ENCODE assay signal across 8 cellular contexts in the genomic region with DNA sequence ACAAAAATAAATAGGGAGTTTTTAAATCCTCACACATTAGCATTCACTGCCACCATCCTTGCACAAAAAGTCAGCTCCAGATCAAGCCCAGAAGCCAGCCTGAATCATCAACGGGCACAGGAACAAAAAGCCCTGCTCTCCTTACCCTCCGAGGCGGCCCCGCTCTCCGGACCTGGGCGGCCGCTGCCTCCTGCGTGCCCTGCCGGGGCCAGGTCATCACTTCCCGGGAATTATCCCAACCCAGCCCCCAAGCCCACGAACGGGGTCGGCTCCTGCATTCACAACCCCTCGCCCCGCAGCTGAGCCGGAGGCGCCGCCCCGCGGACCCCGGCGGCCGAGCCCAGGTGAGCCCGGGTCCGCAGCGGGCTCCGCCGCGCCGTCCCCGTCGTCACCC. TPM values are rescaled to one million over a fixed set of nuclear protein-coding genes. Genes with fewer than 3 reads are reported as not detected.
A peak's percentile ranks its signal among the peaks of the same experiment; 100 is the strongest.
DNase-seq lines count a peak whose midpoint lies in the region; ATAC-seq and TF ChIP-seq lines count a peak whose summit lies in the region.

No MANE protein-coding gene starts in this region.

- 0% methylated on average over 32 of the region's 32 CpGs for WGBS in heart right ventricle, 2 donors

- peaks cover 0 to 39% (median 23%) of the 10 kb centered on the region in 9 donors for H3K36me3 ChIP-seq in heart right ventricle
- H3K36me3 ChIP-seq in iPS-20b (ENCODE audit: insufficient read depth, low read depth, low read length) = peaks cover 33% of the 10 kb centered on the region
- H3K36me3 ChIP-seq in subcutaneous abdominal adipose tissue (ENCODE audit: control insufficient read depth in 5 of 5, insufficient read depth in 5 of 5, low read length in 5 of 5) = peaks cover 0 to 42% (median 27%) of the 10 kb centered on the region in 5 donors

- DNase-seq in heart right ventricle (no peak), cardiac septum (ENCODE audit: low spot score) (no peak), UCSD-AML1 (lab: John Stamatoyannopoulos, UW; ENCODE audit: unreplicated experiment) (no peak), amniotic stem cell (lab: John Stamatoyannopoulos, UW) (no peak)
- no peak for DNase-seq in activated naive CD8-positive, alpha-beta T cell treated with anti-CD3 and anti-CD28 coated beads for 36 hours

- no peak for TF ChIP-seq CTCF in heart right ventricle (IDR thresholded peaks at IDR 0.05)

- H3K4me3 ChIP-seq in heart right ventricle (peak overlapping the region; percentile 65 to 99 (median 92)), iPS-20b (ENCODE audit: low read length) (peak overlapping the region; percentile 78), subcutaneous abdominal adipose tissue (ENCODE audit: low read depth in 1 of 5, low read length in 5 of 5) (peak overlapping the region; percentile 86 to 98 (median 93))

- no peaks in the 10 kb centered on the region for H3K27me3 ChIP-seq in heart right ventricle
- no peaks in the 10 kb centered on the region for H3K27me3 ChIP-seq in iPS-20b (ENCODE audit: insufficient read depth, low read length)
- no peaks in the 10 kb centered on the region for H3K27me3 ChIP-seq in subcutaneous abdominal adipose tissue (ENCODE audit: control insufficient read depth in 5 of 5, insufficient read depth in 4 of 5, low read length in 5 of 5)

- H3K9ac ChIP-seq in iPS-20b (ENCODE audit: low read depth, low read length) = peak overlapping the region; percentile 90; the same call in 1 of the 2 replicates
- peak overlapping the region; percentile 75 to 98 (median 93) for H3K9ac ChIP-seq in subcutaneous abdominal adipose tissue (ENCODE audit: low read length in 5 of 5)

- H3K4me3 Mint-ChIP-seq in activated naive CD8-positive, alpha-beta T cell treated with anti-CD3 and anti-CD28 coated beads for 36 hours = peak overlapping the region; percentile 92

- H3K9me3 Mint-ChIP-seq in activated naive CD8-positive, alpha-beta T cell treated with anti-CD3 and anti-CD28 coated beads for 36 hours = no peaks in the 10 kb centered on the region

- peaks cover 56% of the 10 kb centered on the region for H3K4me1 Mint-ChIP-seq in activated naive CD8-positive, alpha-beta T cell treated with anti-CD3 and anti-CD28 coated beads for 36 hours

- intact Hi-C loops in heart right ventricle (cut with DNase I) = loop anchor here in 1 of 10 donors (2.0 kb wide), 1 partner anchor 21 kb away; a partner anchor contains a TSS
- intact Hi-C loops in cardiac septum (cut with DNase I) = no loop called here

- no peaks in the 10 kb centered on the region for H3K27me3 Mint-ChIP-seq in activated naive CD8-positive, alpha-beta T cell treated with anti-CD3 and anti-CD28 coated beads for 36 hours

- H3K27ac Mint-ChIP-seq in activated naive CD8-positive, alpha-beta T cell treated with anti-CD3 and anti-CD28 coated beads for 36 hours = peak overlapping the region; percentile 80

- peaks cover 39% of the 10 kb centered on the region for H3K36me3 Mint-ChIP-seq in activated naive CD8-positive, alpha-beta T cell treated with anti-CD3 and anti-CD28 coated beads for 36 hours

- H3K4me1 ChIP-seq in heart right ventricle = peaks cover 15 to 55% (median 42%) of the 10 kb centered on the region in 9 donors
- H3K4me1 ChIP-seq in iPS-20b (ENCODE audit: insufficient read depth, low read length) = peaks cover 10% of the 10 kb centered on the region
- H3K4me1 ChIP-seq in subcutaneous abdominal adipose tissue (ENCODE audit: control insufficient read depth in 5 of 5, insufficient read depth in 5 of 5, low read length in 5 of 5) = peaks cover 29 to 54% (median 41%) of the 10 kb centered on the region in 5 donors

- H3K27ac ChIP-seq in heart right ventricle = peak overlapping the region; percentile 96 to 100 (median 100)
- peak overlapping the region; percentile 61 for H3K27ac ChIP-seq in iPS-20b (ENCODE audit: low read length)
- peak overlapping the region; percentile 98 for H3K27ac ChIP-seq in subcutaneous abdominal adipose tissue (ENCODE audit: low read depth, low read length)

- ATAC-seq in heart right ventricle = peak in 1 of 8 donors; percentile 0
- ATAC-seq in GM18520 (IDR thresholded peaks at IDR 0.05; ENCODE audit: unreplicated experiment) = no peak

- H3K9me3 ChIP-seq in heart right ventricle (no peaks in the 10 kb centered on the region), iPS-20b (ENCODE audit: insufficient read depth, low read depth, low read length) (no peaks in the 10 kb centered on the region), subcutaneous abdominal adipose tissue (ENCODE audit: control insufficient read depth in 5 of 5, low read length in 5 of 5) (no peaks in the 10 kb centered on the region)

RNA-seq across cellular contexts. Expression of a gene that starts 0.8 kb away (rescaled TPM):
- total RNA-seq in heart right ventricle (10 to 100 TPM; 40.3 to 99.0 (median 46.4) TPM), cardiac septum (61.6 TPM)
- polyA plus RNA-seq in heart right ventricle = 10 to 100 TPM; 23.6 to 44.2 TPM
- 10 to 100 TPM; 45.0 to 45.7 TPM for total RNA-seq in activated naive CD8-positive, alpha-beta T cell treated with anti-CD3 and anti-CD28 coated beads for 36 hours

RNA-seq across cellular contexts. Expression of a gene that starts 12.0 kb away (rescaled TPM):
- total RNA-seq in heart right ventricle (10 to 100 TPM; 61.4 to 99.6 (median 73.1) TPM), cardiac septum (62.0 TPM)
- polyA plus RNA-seq in heart right ventricle = 100 to 1,000 TPM in 1 of 2 donors, 10 to 100 TPM in 1; 88.7 to 194 TPM
- 10 to 100 TPM; 86.1 to 88.7 TPM for total RNA-seq in activated naive CD8-positive, alpha-beta T cell treated with anti-CD3 and anti-CD28 coated beads for 36 hours

RNA-seq across cellular contexts. Expression of a gene that starts 21.5 kb away (rescaled TPM):
- total RNA-seq in heart right ventricle (10 to 100 TPM; 41.6 to 51.5 (median 45.8) TPM), cardiac septum (49.5 TPM)
- 10 to 100 TPM; 57.3 to 84.1 TPM for polyA plus RNA-seq in heart right ventricle
- 10 to 100 TPM; 22.5 to 24.8 TPM for total RNA-seq in activated naive CD8-positive, alpha-beta T cell treated with anti-CD3 and anti-CD28 coated beads for 36 hours

RNA-seq across cellular contexts. Expression of a gene that starts 42.3 kb away (rescaled TPM):
- total RNA-seq in heart right ventricle = under 1 TPM in 1 of 10 donors, not detected in 9; 0.17 TPM
- under 1 TPM in 1 of 2 donors, not detected in 1; 0.16 TPM for polyA plus RNA-seq in heart right ventricle
- total RNA-seq in cardiac septum = not detected
- total RNA-seq in activated naive CD8-positive, alpha-beta T cell treated with anti-CD3 and anti-CD28 coated beads for 36 hours = under 1 TPM; 0.25 to 0.40 TPM

RNA-seq across cellular contexts. Expression of a gene that starts 54.4 kb away (rescaled TPM):
- total RNA-seq in heart right ventricle (100 to 1,000 TPM; 347 to 525 (median 467) TPM), cardiac septum (382 TPM)
- polyA plus RNA-seq in heart right ventricle = 1,000 to 10,000 TPM; 1,131 to 1,673 TPM
- total RNA-seq in activated naive CD8-positive, alpha-beta T cell treated with anti-CD3 and anti-CD28 coated beads for 36 hours = 100 to 1,000 TPM; 128 to 129 TPM
